Comparison of ENCODE assay signal across 15 cellular contexts in genomic region chrX:136639506-136640176, GRCh38. TPM values are rescaled to one million over a fixed set of nuclear protein-coding genes. Genes with fewer than 3 reads are reported as not detected.
DNase-seq lines count a peak whose midpoint lies in the region; ATAC-seq and TF ChIP-seq lines count a peak whose summit lies in the region.
"Had no signal": no experiment of that assay in that cellular context is flagged by ENCODE, and none has a peak within 500 bp of the region (broad histone marks: within the 10 kb centered on the region; RNA-seq: fewer than 3 reads in every experiment).

No MANE protein-coding gene starts in this region.

- no peak overlapping the region for H3K27ac ChIP-seq in brain microvascular endothelial cell
- H3K27ac ChIP-seq in aorta (ENCODE audit: low read depth in 1 of 2, low read length in 2 of 2): no peak overlapping the region
- H3K27ac ChIP-seq: C4-2B, hepatocyte, pancreas had no signal

- DNase-seq in stimulated activated CD4-positive, alpha-beta T cell treated with anti-CD3 and anti-CD28 coated beads, Interleukin-15, amount 100 ng/mL, for 24 hours: peak; percentile 48
- no peak for DNase-seq in stimulated activated CD4-positive, alpha-beta T cell treated with anti-CD3 and anti-CD28 coated beads, Interleukin-12 subunit alpha, Interleukin-12 subunit beta, amount 100 ng/mL, for 4 hours
- DNase-seq in brain microvascular endothelial cell: peak; percentile 1
- DNase-seq in aorta: no peak
- no peak for DNase-seq in ureter (ENCODE audit: low spot score)
- no peak for DNase-seq in NCI-H1930 (lab: John Stamatoyannopoulos, UW)
- DNase-seq: activated CD4-positive, CD25-positive, alpha-beta regulatory T cell; endodermal cell; NCI-H1092; NCI-H446; pancreas had no signal

- H3K36me3 Mint-ChIP-seq in T-helper 1 cell treated with Interleukin-12 subunit alpha and Interleukin-12 subunit beta and Interleukin-4 antibody, amounts not matched to agents 30 μg/mL and 1 μg/mL, for 36 hours (ENCODE audit: low read depth): peaks cover 4% of the 10 kb centered on the region

- no peaks in the 10 kb centered on the region for H3K36me3 ChIP-seq in brain microvascular endothelial cell (replicated peaks)
- no peaks in the 10 kb centered on the region for H3K36me3 ChIP-seq in aorta (ENCODE audit: control insufficient read depth in 1 of 2, insufficient read depth in 2 of 2, low read length in 1 of 2)
- H3K36me3 ChIP-seq: pancreas had no signal

- no peaks in the 10 kb centered on the region for H3K4me1 ChIP-seq in aorta (ENCODE audit: control insufficient read depth in 1 of 2, insufficient read depth in 2 of 2, low read length in 2 of 2)
- H3K4me1 ChIP-seq: pancreas had no signal

- peak overlapping the region; percentile 84 for H3K4me3 Mint-ChIP-seq in T-helper 1 cell treated with Interleukin-12 subunit alpha and Interleukin-12 subunit beta and Interleukin-4 antibody, amounts not matched to agents 30 μg/mL and 1 μg/mL, for 36 hours
- H3K4me3 Mint-ChIP-seq: endodermal cell had no signal

- peaks cover 67% of the 10 kb centered on the region for H3K4me1 Mint-ChIP-seq in T-helper 1 cell treated with Interleukin-12 subunit alpha and Interleukin-12 subunit beta and Interleukin-4 antibody, amounts not matched to agents 30 μg/mL and 1 μg/mL, for 36 hours (ENCODE audit: low read depth)

- intact Hi-C loops in aorta (cut with DNase I): no loop called here

- H3K27me3 Mint-ChIP-seq in T-helper 1 cell treated with Interleukin-12 subunit alpha and Interleukin-12 subunit beta and Interleukin-4 antibody, amounts not matched to agents 30 μg/mL and 1 μg/mL, for 36 hours (ENCODE audit: low read depth): no peaks in the 10 kb centered on the region

- in situ Hi-C loops in brain microvascular endothelial cell (cut with HindIII; ENCODE audit: low pct_ligation_motif_present, low sequenced_read_pairs): no loop called here

- H3K9me3 Mint-ChIP-seq in T-helper 1 cell treated with Interleukin-12 subunit alpha and Interleukin-12 subunit beta and Interleukin-4 antibody, amounts not matched to agents 30 μg/mL and 1 μg/mL, for 36 hours: no peaks in the 10 kb centered on the region

- WGBS in aorta, 2 donors: 66 to 69% methylated on average over 8 of the region's 8 CpGs

- H3K9me3 ChIP-seq in aorta (ENCODE audit: control insufficient read depth, low read length): no peaks in the 10 kb centered on the region
- H3K9me3 ChIP-seq: pancreas had no signal

- no peaks in the 10 kb centered on the region for H3K27me3 ChIP-seq in brain microvascular endothelial cell (replicated peaks)
- H3K27me3 ChIP-seq in aorta (ENCODE audit: control insufficient read depth in 1 of 2, insufficient read depth in 2 of 2, low read length in 1 of 2): no peaks in the 10 kb centered on the region
- H3K27me3 ChIP-seq: hepatocyte had no signal

- no peak for TF ChIP-seq CTCF in brain microvascular endothelial cell (IDR thresholded peaks at IDR 0.05; ENCODE audit: low read depth, low read length, missing control alignments)

- ATAC-seq in aorta (ENCODE audit: low FRiP score): peak; percentile 15
- no peak for ATAC-seq in GM21360 (IDR thresholded peaks at IDR 0.05; ENCODE audit: unreplicated experiment)
- ATAC-seq: pancreas had no signal

- H3K4me3 ChIP-seq in brain microvascular endothelial cell (ENCODE audit: low read depth, low read length) (no peak overlapping the region), aorta (ENCODE audit: low read length in 2 of 2) (no peak overlapping the region)
- H3K4me3 ChIP-seq: hepatocyte, pancreas had no signal

- peak overlapping the region; percentile 85 for H3K27ac Mint-ChIP-seq in T-helper 1 cell treated with Interleukin-12 subunit alpha and Interleukin-12 subunit beta and Interleukin-4 antibody, amounts not matched to agents 30 μg/mL and 1 μg/mL, for 36 hours
- H3K27ac Mint-ChIP-seq: endodermal cell had no signal

RNA-seq across cellular contexts. Expression of gene CD40LG, which starts 8.3 kb away (rescaled TPM):
- total RNA-seq in aorta: under 1 TPM; 0.26 to 0.81 TPM
- not detected for polyA plus RNA-seq in aorta
- not detected for total RNA-seq in ureter
- total RNA-seq: endodermal cell, hepatocyte had no signal
- polyA plus RNA-seq: hepatocyte, pancreas had no signal

Comparison
In these comparisons a context has a peak if more than half of its experiments do, and no peak if none do; other contexts are left out.
1. DNase-seq: peak in stimulated activated CD4-positive, alpha-beta T cell treated with anti-CD3 and anti-CD28 coated beads, Interleukin-15, amount 100 ng/mL, for 24 hours (single experiment) and brain microvascular endothelial cell (single experiment); none in stimulated activated CD4-positive, alpha-beta T cell treated with anti-CD3 and anti-CD28 coated beads, Interleukin-12 subunit alpha, Interleukin-12 subunit beta, amount 100 ng/mL, for 4 hours (single experiment), aorta (0 of 2), ureter (single experiment) and NCI-H1930 (0 of 2).